In the genomic region with DNA sequence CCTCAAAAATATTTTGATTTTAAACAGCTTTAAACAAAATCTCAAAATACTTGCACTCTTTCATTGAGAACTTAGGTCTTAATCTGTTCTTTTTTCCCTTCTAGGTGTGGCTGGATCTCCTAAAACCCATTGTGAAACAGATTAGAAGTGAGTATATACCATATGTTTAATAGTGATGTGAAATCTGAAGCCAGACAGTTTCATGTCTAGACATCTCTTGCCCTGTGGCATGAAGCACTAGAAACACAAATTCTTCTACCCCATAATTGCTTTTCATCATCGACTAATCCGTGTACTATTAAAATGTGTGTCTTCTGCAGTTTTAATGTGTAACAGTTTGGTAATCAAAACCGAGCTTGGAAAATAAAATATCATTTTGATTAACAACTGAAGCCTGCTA, we compare ENCODE assay signal across 20 cellular contexts.
"Had no signal": no experiment of that assay in that cellular context is flagged by ENCODE, and none has a peak within 500 bp of the region (broad histone marks: within the 10 kb centered on the region; RNA-seq: fewer than 3 reads in every experiment).

No MANE protein-coding gene starts in this region.

- H3K27ac Mint-ChIP-seq: activated B cell treated with CpG ODN at 0.5 μM for 24 hours; activated CD4-positive, alpha-beta memory T cell treated with anti-CD3 and anti-CD28 coated beads, Interleukin-2, amount 10 ng/mL, durations not matched to agents 7 days and 5 days; activated CD8-positive, alpha-beta memory T cell treated with anti-CD3 and anti-CD28 coated beads, Interleukin-2, amount 10 ng/mL, durations not matched to agents 7 days and 5 days; activated naive CD8-positive, alpha-beta T cell treated with anti-CD3 and anti-CD28 coated beads, Interleukin-2, amount 10 ng/mL, durations not matched to agents 7 days and 5 days; activated T-helper 17 cell treated with anti-CD3 and anti-CD28 coated beads, Interleukin-2, amount 50 U/mL, for 72 hours; natural killer cell treated with Interleukin-12 subunit alpha and Interleukin-12 subunit beta and Interleukin-15 and Interleukin-18, amount 100 ng/mL, for 72 hours; progenitor cell of endocrine pancreas; T-helper 2 cell treated with Interferon-gamma antibody and Interleukin-4, amounts not matched to agents 5 μg/mL and 100 μg/mL, for 36 hours had no signal

- H3K9me3 Mint-ChIP-seq: activated CD4-positive, alpha-beta memory T cell treated with anti-CD3 and anti-CD28 coated beads, Interleukin-2, amount 10 ng/mL, durations not matched to agents 7 days and 5 days; activated naive CD8-positive, alpha-beta T cell treated with anti-CD3 and anti-CD28 coated beads, Interleukin-2, amount 10 ng/mL, durations not matched to agents 7 days and 5 days; central memory CD8-positive, alpha-beta T cell; natural killer cell treated with Interleukin-12 subunit alpha and Interleukin-12 subunit beta and Interleukin-15 and Interleukin-18, amount 100 ng/mL, for 72 hours; T-helper 2 cell treated with Interferon-gamma antibody and Interleukin-4, amounts not matched to agents 5 μg/mL and 100 μg/mL, for 36 hours had no signal

- H3K4me3 ChIP-seq: body of pancreas, coronary artery, gastroesophageal sphincter, heart left ventricle had no signal

- H3K9me3 ChIP-seq: body of pancreas, gastroesophageal sphincter, heart left ventricle had no signal

- DNase-seq: activated B cell treated with CpG ODN at 0.5 μM for 24 hours; activated CD4-positive, alpha-beta memory T cell treated with anti-CD3 and anti-CD28 coated beads, Interleukin-2, amount 10 ng/mL, durations not matched to agents 7 days and 5 days; activated CD4-positive, alpha-beta T cell treated with anti-CD3 and anti-CD28 coated beads for 4 hours; activated CD8-positive, alpha-beta memory T cell treated with anti-CD3 and anti-CD28 coated beads, Interleukin-2, amount 10 ng/mL, durations not matched to agents 7 days and 5 days; activated naive CD4-positive, alpha-beta T cell treated with Interleukin-2 at 50 U/mL for 16 hours; activated naive CD8-positive, alpha-beta T cell treated with anti-CD3 and anti-CD28 coated beads, Interleukin-2, amount 10 ng/mL, durations not matched to agents 7 days and 5 days; body of pancreas; heart left ventricle; kidney glomerular epithelial cell; mesendoderm; occipital lobe; stimulated activated CD8-positive, alpha-beta memory T cell treated with anti-CD3 and anti-CD28 coated beads, Interleukin-4, amount 100 ng/mL, for 48 hours; stimulated activated naive CD4-positive, alpha-beta T cell had no signal

- H3K36me3 Mint-ChIP-seq: activated CD8-positive, alpha-beta memory T cell treated with anti-CD3 and anti-CD28 coated beads, Interleukin-2, amount 10 ng/mL, durations not matched to agents 7 days and 5 days; activated naive CD8-positive, alpha-beta T cell treated with anti-CD3 and anti-CD28 coated beads, Interleukin-2, amount 10 ng/mL, durations not matched to agents 7 days and 5 days; natural killer cell treated with Interleukin-12 subunit alpha and Interleukin-12 subunit beta and Interleukin-15 and Interleukin-18, amount 100 ng/mL, for 72 hours had no signal

- H3K27me3 Mint-ChIP-seq: activated naive CD8-positive, alpha-beta T cell treated with anti-CD3 and anti-CD28 coated beads, Interleukin-2, amount 10 ng/mL, durations not matched to agents 7 days and 5 days; progenitor cell of endocrine pancreas had no signal

- ATAC-seq: activated CD8-positive, alpha-beta memory T cell treated with anti-CD3 and anti-CD28 coated beads, Interleukin-2, amount 10 ng/mL, durations not matched to agents 7 days and 5 days; activated T-helper 17 cell treated with anti-CD3 and anti-CD28 coated beads, Interleukin-2, amount 50 U/mL, for 72 hours; body of pancreas; gastroesophageal sphincter; heart left ventricle; natural killer cell treated with Interleukin-12 subunit alpha and Interleukin-12 subunit beta and Interleukin-15 and Interleukin-18, amount 100 ng/mL, for 72 hours had no signal

- H3K4me1 ChIP-seq: body of pancreas, gastroesophageal sphincter had no signal

- H3K4me1 Mint-ChIP-seq: activated B cell treated with CpG ODN at 0.5 μM for 24 hours; activated CD4-positive, alpha-beta memory T cell treated with anti-CD3 and anti-CD28 coated beads, Interleukin-2, amount 10 ng/mL, durations not matched to agents 7 days and 5 days; activated CD8-positive, alpha-beta memory T cell treated with anti-CD3 and anti-CD28 coated beads, Interleukin-2, amount 10 ng/mL, durations not matched to agents 7 days and 5 days; activated naive CD8-positive, alpha-beta T cell treated with anti-CD3 and anti-CD28 coated beads, Interleukin-2, amount 10 ng/mL, durations not matched to agents 7 days and 5 days; activated T-helper 17 cell treated with anti-CD3 and anti-CD28 coated beads, Interleukin-2, amount 50 U/mL, for 72 hours; central memory CD8-positive, alpha-beta T cell had no signal

- H3K4me3 Mint-ChIP-seq: activated B cell treated with CpG ODN at 0.5 μM for 24 hours; activated CD4-positive, alpha-beta memory T cell treated with anti-CD3 and anti-CD28 coated beads, Interleukin-2, amount 10 ng/mL, durations not matched to agents 7 days and 5 days; activated CD8-positive, alpha-beta memory T cell treated with anti-CD3 and anti-CD28 coated beads, Interleukin-2, amount 10 ng/mL, durations not matched to agents 7 days and 5 days; activated naive CD8-positive, alpha-beta T cell treated with anti-CD3 and anti-CD28 coated beads, Interleukin-2, amount 10 ng/mL, durations not matched to agents 7 days and 5 days; activated T-helper 17 cell treated with anti-CD3 and anti-CD28 coated beads, Interleukin-2, amount 50 U/mL, for 72 hours; central memory CD8-positive, alpha-beta T cell; natural killer cell treated with Interleukin-12 subunit alpha and Interleukin-12 subunit beta and Interleukin-15 and Interleukin-18, amount 100 ng/mL, for 72 hours; T-helper 2 cell treated with Interferon-gamma antibody and Interleukin-4, amounts not matched to agents 5 μg/mL and 100 μg/mL, for 36 hours had no signal

- H3K27ac ChIP-seq: body of pancreas, coronary artery, gastroesophageal sphincter, heart left ventricle had no signal

- H3K27me3 ChIP-seq: body of pancreas, gastroesophageal sphincter, heart left ventricle had no signal
